In the genomic region with DNA sequence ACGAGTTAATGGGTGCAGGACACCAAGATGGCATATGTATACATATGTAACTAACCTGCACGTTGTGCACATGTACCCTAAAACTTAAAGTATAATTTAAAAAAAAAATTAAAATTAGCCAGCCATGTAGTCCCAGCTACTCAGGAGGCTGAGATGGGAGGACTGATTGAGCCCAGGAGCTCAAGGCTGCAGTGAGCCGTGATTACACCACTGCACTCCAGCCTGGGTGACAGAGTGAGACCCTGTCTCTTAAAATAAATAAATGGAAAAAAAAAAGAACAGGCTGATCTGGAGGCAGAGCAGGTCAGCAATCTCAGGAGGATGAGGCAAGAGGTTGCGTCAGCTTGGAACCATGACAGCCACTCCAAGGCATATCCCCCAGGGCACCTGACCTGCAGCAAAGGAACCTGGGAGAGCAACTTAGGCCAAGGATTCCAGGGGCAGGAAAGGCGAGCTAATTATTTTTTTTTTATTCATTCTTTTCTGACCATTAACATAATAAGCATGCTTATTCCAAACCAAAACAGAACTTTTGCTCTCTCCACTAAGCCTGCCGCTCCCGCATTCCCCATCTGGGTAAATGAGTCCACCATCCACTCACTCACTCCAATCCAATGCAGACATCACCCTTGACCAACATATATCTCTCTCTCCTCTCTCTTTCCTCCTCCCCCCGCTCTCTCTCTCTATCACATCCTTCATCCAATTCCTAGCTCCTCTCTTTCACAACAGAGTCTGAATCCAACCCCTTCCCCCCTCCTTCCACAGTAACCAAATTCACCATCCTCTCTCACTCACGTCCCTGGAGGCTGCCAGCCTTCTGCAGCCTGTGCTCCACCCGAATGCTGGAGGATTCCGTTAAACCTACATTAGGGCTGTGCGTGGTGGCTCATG, we compare ENCODE assay signal across 2 cellular contexts.
TF ChIP-seq lines count a peak whose summit lies in the region.

No MANE protein-coding gene starts in this region.

TF ChIP-seq in GM23338, 12 proteins besides CTCF, POLR2A, EP300 and RAD21 (continues in another document):
- TF ChIP-seq EZH2 (IDR thresholded peaks at IDR 0.05; ENCODE audit: low read depth, unreplicated experiment) (no peak), STAT1 (IDR thresholded peaks at IDR 0.05; ENCODE audit: unreplicated experiment) (no peak), POLR2AphosphoS5 (IDR thresholded peaks at IDR 0.05; ENCODE audit: low read depth) (no peak), EZH2phosphoT487 (IDR thresholded peaks at IDR 0.05; ENCODE audit: unreplicated experiment) (no peak), CREB1 (CRISPR knock-in tag; IDR thresholded peaks at IDR 0.05; ENCODE audit: low read depth) (no peak), JUNB (IDR thresholded peaks at IDR 0.05; ENCODE audit: unreplicated experiment) (no peak), NANOG (IDR thresholded peaks at IDR 0.05; ENCODE audit: borderline replicate concordance) (no peak)
- TF ChIP-seq, protein P1, sequence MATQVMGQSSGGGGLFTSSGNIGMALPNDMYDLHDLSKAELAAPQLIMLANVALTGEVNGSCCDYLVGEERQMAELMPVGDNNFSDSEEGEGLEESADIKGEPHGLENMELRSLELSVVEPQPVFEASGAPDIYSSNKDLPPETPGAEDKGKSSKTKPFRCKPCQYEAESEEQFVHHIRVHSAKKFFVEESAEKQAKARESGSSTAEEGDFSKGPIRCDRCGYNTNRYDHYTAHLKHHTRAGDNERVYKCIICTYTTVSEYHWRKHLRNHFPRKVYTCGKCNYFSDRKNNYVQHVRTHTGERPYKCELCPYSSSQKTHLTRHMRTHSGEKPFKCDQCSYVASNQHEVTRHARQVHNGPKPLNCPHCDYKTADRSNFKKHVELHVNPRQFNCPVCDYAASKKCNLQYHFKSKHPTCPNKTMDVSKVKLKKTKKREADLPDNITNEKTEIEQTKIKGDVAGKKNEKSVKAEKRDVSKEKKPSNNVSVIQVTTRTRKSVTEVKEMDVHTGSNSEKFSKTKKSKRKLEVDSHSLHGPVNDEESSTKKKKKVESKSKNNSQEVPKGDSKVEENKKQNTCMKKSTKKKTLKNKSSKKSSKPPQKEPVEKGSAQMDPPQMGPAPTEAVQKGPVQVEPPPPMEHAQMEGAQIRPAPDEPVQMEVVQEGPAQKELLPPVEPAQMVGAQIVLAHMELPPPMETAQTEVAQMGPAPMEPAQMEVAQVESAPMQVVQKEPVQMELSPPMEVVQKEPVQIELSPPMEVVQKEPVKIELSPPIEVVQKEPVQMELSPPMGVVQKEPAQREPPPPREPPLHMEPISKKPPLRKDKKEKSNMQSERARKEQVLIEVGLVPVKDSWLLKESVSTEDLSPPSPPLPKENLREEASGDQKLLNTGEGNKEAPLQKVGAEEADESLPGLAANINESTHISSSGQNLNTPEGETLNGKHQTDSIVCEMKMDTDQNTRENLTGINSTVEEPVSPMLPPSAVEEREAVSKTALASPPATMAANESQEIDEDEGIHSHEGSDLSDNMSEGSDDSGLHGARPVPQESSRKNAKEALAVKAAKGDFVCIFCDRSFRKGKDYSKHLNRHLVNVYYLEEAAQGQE (IDR thresholded peaks at IDR 0.05; ENCODE audit: unreplicated experiment), result no peak
- TF ChIP-seq, protein P2, sequence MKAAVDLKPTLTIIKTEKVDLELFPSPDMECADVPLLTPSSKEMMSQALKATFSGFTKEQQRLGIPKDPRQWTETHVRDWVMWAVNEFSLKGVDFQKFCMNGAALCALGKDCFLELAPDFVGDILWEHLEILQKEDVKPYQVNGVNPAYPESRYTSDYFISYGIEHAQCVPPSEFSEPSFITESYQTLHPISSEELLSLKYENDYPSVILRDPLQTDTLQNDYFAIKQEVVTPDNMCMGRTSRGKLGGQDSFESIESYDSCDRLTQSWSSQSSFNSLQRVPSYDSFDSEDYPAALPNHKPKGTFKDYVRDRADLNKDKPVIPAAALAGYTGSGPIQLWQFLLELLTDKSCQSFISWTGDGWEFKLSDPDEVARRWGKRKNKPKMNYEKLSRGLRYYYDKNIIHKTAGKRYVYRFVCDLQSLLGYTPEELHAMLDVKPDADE (IDR thresholded peaks at IDR 0.05), result no peak

TF ChIP-seq in K562, 482 proteins besides CTCF, POLR2A, EP300 and RAD21:
- no peak for TF ChIP-seq GATA2 (CRISPR knock-in tag; IDR thresholded peaks at IDR 0.05)
- TF ChIP-seq ZNF696 (CRISPR knock-in tag; conservative IDR thresholded peaks at IDR 0.05), result no peak
- TF ChIP-seq SIN3B (IDR thresholded peaks at IDR 0.05; ENCODE audit: low read depth), result no peak
- TF ChIP-seq, protein P3, sequence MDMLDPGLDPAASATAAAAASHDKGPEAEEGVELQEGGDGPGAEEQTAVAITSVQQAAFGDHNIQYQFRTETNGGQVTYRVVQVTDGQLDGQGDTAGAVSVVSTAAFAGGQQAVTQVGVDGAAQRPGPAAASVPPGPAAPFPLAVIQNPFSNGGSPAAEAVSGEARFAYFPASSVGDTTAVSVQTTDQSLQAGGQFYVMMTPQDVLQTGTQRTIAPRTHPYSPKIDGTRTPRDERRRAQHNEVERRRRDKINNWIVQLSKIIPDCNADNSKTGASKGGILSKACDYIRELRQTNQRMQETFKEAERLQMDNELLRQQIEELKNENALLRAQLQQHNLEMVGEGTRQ (CRISPR knock-in tag; IDR thresholded peaks at IDR 0.05), result 0 out of 2 replicates have a peak, but pooled peaks have one; percentile 14
- TF ChIP-seq, protein P4, sequence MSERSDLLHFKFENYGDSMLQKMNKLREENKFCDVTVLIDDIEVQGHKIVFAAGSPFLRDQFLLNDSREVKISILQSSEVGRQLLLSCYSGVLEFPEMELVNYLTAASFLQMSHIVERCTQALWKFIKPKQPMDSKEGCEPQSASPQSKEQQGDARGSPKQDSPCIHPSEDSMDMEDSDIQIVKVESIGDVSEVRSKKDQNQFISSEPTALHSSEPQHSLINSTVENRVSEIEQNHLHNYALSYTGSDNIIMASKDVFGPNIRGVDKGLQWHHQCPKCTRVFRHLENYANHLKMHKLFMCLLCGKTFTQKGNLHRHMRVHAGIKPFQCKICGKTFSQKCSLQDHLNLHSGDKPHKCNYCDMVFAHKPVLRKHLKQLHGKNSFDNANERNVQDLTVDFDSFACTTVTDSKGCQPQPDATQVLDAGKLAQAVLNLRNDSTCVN (CRISPR knock-in tag; IDR thresholded peaks at IDR 0.05), result 0 out of 2 replicates have a peak, but pooled peaks have one; percentile 19
- TF ChIP-seq SLC30A9 (CRISPR knock-in tag; IDR thresholded peaks at IDR 0.05), result no peak
- TF ChIP-seq STAT5B (CRISPR knock-in tag; IDR thresholded peaks at IDR 0.05), result no peak
- no peak for TF ChIP-seq SMAD4 (CRISPR knock-in tag; conservative IDR thresholded peaks at IDR 0.05)
- no peak for TF ChIP-seq SP2 (IDR thresholded peaks at IDR 0.05; ENCODE audit: extremely low read depth, low read depth, low read length, poor library complexity, severe bottlenecking)
- TF ChIP-seq, protein P5, sequence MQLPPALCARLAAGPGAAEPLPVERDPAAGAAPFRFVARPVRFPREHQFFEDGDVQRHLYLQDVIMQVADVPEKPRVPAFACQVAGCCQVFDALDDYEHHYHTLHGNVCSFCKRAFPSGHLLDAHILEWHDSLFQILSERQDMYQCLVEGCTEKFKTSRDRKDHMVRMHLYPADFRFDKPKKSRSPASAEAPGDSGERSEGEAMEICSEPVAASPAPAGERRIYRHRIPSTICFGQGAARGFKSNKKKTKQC (CRISPR knock-in tag; IDR thresholded peaks at IDR 0.05), result no peak
- peak; percentile 36; the same call in 1 of the 2 replicates for TF ChIP-seq RAD51 (IDR thresholded peaks at IDR 0.05; ENCODE audit: borderline replicate concordance, low read depth)
- no peak for TF ChIP-seq CBX1 (IDR thresholded peaks at IDR 0.05; ENCODE audit: low read depth)
- TF ChIP-seq NR2C2 (CRISPR knock-in tag; IDR thresholded peaks at IDR 0.05), result no peak
- TF ChIP-seq NR2C2 (tag; IDR thresholded peaks at IDR 0.05), result 0 out of 2 replicates have a peak, but pooled peaks have one; percentile 23
- peak; percentile 45 for TF ChIP-seq ATF7 (IDR thresholded peaks at IDR 0.05)
- no peak for TF ChIP-seq GTF2A2 (tag; IDR thresholded peaks at IDR 0.05)
- 0 out of 2 replicates have a peak, but pooled peaks have one; percentile 17 for TF ChIP-seq ZNF175 (CRISPR knock-in tag; IDR thresholded peaks at IDR 0.05; ENCODE audit: low read depth)
- peak; percentile 65; the same call in 1 of the 2 replicates for TF ChIP-seq JUND (IDR thresholded peaks at IDR 0.05; ENCODE audit: borderline replicate concordance, low read depth, low read length)
- TF ChIP-seq JUND (tag; IDR thresholded peaks at IDR 0.05; ENCODE audit: borderline replicate concordance, low read depth, low read length), result no peak
- TF ChIP-seq ZC3H4 (CRISPR knock-in tag; IDR thresholded peaks at IDR 0.05; ENCODE audit: borderline replicate concordance), result no peak
- no peak for TF ChIP-seq ZNF766 (CRISPR knock-in tag; conservative IDR thresholded peaks at IDR 0.05)
- TF ChIP-seq, protein P6, sequence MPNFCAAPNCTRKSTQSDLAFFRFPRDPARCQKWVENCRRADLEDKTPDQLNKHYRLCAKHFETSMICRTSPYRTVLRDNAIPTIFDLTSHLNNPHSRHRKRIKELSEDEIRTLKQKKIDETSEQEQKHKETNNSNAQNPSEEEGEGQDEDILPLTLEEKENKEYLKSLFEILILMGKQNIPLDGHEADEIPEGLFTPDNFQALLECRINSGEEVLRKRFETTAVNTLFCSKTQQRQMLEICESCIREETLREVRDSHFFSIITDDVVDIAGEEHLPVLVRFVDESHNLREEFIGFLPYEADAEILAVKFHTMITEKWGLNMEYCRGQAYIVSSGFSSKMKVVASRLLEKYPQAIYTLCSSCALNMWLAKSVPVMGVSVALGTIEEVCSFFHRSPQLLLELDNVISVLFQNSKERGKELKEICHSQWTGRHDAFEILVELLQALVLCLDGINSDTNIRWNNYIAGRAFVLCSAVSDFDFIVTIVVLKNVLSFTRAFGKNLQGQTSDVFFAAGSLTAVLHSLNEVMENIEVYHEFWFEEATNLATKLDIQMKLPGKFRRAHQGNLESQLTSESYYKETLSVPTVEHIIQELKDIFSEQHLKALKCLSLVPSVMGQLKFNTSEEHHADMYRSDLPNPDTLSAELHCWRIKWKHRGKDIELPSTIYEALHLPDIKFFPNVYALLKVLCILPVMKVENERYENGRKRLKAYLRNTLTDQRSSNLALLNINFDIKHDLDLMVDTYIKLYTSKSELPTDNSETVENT (CRISPR knock-in tag; IDR thresholded peaks at IDR 0.05), result no peak
- TF ChIP-seq, protein P7, sequence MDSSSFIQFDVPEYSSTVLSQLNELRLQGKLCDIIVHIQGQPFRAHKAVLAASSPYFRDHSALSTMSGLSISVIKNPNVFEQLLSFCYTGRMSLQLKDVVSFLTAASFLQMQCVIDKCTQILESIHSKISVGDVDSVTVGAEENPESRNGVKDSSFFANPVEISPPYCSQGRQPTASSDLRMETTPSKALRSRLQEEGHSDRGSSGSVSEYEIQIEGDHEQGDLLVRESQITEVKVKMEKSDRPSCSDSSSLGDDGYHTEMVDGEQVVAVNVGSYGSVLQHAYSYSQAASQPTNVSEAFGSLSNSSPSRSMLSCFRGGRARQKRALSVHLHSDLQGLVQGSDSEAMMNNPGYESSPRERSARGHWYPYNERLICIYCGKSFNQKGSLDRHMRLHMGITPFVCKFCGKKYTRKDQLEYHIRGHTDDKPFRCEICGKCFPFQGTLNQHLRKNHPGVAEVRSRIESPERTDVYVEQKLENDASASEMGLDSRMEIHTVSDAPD (CRISPR knock-in tag; IDR thresholded peaks at IDR 0.05), result no peak
- TF ChIP-seq CBFB (CRISPR knock-in tag; IDR thresholded peaks at IDR 0.05), result no peak
- TF ChIP-seq TBL1XR1 (IDR thresholded peaks at IDR 0.05; ENCODE audit: low read length in 2 of 2), result no peak
- TF ChIP-seq, protein P8, sequence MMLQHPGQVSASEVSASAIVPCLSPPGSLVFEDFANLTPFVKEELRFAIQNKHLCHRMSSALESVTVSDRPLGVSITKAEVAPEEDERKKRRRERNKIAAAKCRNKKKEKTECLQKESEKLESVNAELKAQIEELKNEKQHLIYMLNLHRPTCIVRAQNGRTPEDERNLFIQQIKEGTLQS (IDR thresholded peaks at IDR 0.05), result peak; percentile 91
- TF ChIP-seq, protein P8 (CRISPR knock-in tag; conservative IDR thresholded peaks at IDR 0.05), result no peak
- TF ChIP-seq, protein P9, sequence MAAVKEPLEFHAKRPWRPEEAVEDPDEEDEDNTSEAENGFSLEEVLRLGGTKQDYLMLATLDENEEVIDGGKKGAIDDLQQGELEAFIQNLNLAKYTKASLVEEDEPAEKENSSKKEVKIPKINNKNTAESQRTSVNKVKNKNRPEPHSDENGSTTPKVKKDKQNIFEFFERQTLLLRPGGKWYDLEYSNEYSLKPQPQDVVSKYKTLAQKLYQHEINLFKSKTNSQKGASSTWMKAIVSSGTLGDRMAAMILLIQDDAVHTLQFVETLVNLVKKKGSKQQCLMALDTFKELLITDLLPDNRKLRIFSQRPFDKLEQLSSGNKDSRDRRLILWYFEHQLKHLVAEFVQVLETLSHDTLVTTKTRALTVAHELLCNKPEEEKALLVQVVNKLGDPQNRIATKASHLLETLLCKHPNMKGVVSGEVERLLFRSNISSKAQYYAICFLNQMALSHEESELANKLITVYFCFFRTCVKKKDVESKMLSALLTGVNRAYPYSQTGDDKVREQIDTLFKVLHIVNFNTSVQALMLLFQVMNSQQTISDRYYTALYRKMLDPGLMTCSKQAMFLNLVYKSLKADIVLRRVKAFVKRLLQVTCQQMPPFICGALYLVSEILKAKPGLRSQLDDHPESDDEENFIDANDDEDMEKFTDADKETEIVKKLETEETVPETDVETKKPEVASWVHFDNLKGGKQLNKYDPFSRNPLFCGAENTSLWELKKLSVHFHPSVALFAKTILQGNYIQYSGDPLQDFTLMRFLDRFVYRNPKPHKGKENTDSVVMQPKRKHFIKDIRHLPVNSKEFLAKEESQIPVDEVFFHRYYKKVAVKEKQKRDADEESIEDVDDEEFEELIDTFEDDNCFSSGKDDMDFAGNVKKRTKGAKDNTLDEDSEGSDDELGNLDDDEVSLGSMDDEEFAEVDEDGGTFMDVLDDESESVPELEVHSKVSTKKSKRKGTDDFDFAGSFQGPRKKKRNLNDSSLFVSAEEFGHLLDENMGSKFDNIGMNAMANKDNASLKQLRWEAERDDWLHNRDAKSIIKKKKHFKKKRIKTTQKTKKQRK (IDR thresholded peaks at IDR 0.05; ENCODE audit: borderline replicate concordance, low read depth, low read length), result no peak
- no peak for TF ChIP-seq ZNF12 (CRISPR knock-in tag; IDR thresholded peaks at IDR 0.05)
- TF ChIP-seq NRF1 (conservative IDR thresholded peaks at IDR 0.05 in 1 of 2, IDR thresholded peaks at IDR 0.05 in 1 of 2), result no peak
- TF ChIP-seq DMBX1 (CRISPR knock-in tag; IDR thresholded peaks at IDR 0.05; ENCODE audit: borderline replicate concordance), result no peak
- no peak for TF ChIP-seq SRSF9 (IDR thresholded peaks at IDR 0.05; ENCODE audit: borderline replicate concordance, low read depth, low read length)
- TF ChIP-seq CEBPG (CRISPR knock-in tag; IDR thresholded peaks at IDR 0.05), result peak; percentile 77
- TF ChIP-seq CEBPG (tag; conservative IDR thresholded peaks at IDR 0.05 in 1 of 2, IDR thresholded peaks at IDR 0.05 in 1 of 2), result peak; percentile 84 to 86
- peak; percentile 76 for TF ChIP-seq CEBPB (tag; IDR thresholded peaks at IDR 0.05)
- no peak for TF ChIP-seq ARID1B (IDR thresholded peaks at IDR 0.05)
- no peak for TF ChIP-seq PHB (CRISPR knock-in tag; IDR thresholded peaks at IDR 0.05)
- TF ChIP-seq ZNF232 (CRISPR knock-in tag; IDR thresholded peaks at IDR 0.05), result no peak
- TF ChIP-seq ZNF224 (CRISPR knock-in tag; IDR thresholded peaks at IDR 0.05), result no peak
